ENCODE assay signal across 27 cellular contexts in genomic region chr7:90540406-90540805, GRCh38. TPM values are rescaled to one million over a fixed set of nuclear protein-coding genes. Genes with fewer than 3 reads are reported as not detected.
DNase-seq lines count a peak whose midpoint lies in the region; ATAC-seq and TF ChIP-seq lines count a peak whose summit lies in the region.
"Had no signal": no experiment of that assay in that cellular context is flagged by ENCODE, and none has a peak within 500 bp of the region (broad histone marks: within the 10 kb centered on the region; RNA-seq: fewer than 3 reads in every experiment).

No MANE protein-coding gene starts in this region.

- H3F3A ChIP-seq in PC-3 (ENCODE audit: low read length, unreplicated experiment), result no peaks in the 10 kb centered on the region

- intact Hi-C loops in PC-3 (cut with micrococcal nuclease) (no loop called here), mucosa of descending colon (cut with DNase I, micrococcal nuclease) (no loop called here), Calu3 (cut with micrococcal nuclease; ENCODE audit: unreplicated experiment) (no loop called here)

- DNase-seq in DMS79 treated with DMSO at 0.1 percent for 48 hours (lab: John Stamatoyannopoulos, UW) (peak; percentile 12), HT-29 (ENCODE audit: low spot score) (peak; percentile 43), PC-3 (peak; percentile 19), mucosa of descending colon (peak in 2 of 3 donors; percentile 65 to 77), Calu3 (no peak)
- DNase-seq: Caco-2; CD8-positive, alpha-beta T cell; DMS153; GOT3; NCI-H1105 treated with DMSO at 0.1 percent for 48 hours; NCI-H2029; NCI-H345; NCI-H524 treated with DMSO at 0.1 percent for 48 hours; NCI-H82; NK-92 treated with Interleukin-12 subunit alpha and Interleukin-12 subunit beta, amount 100 ng/mL, for 24 hours; PC-9; T-helper 2 cell had no signal

- ATAC-seq in PC-3 (peak; percentile 27; the same call in 1 of the 2 replicates), mucosa of descending colon (peak; percentile 82), GM19452 (IDR thresholded peaks at IDR 0.05; ENCODE audit: unreplicated experiment) (no peak), HG03135 (IDR thresholded peaks at IDR 0.05; ENCODE audit: unreplicated experiment) (no peak)
- ATAC-seq: CD8-positive, alpha-beta T cell; Right ventricle myocardium inferior had no signal

- no peak overlapping the region for H2AFZ ChIP-seq in PC-3 (ENCODE audit: low read length)
- H2AFZ ChIP-seq: PC-9 had no signal

- no peaks in the 10 kb centered on the region for H4K20me1 ChIP-seq in PC-3 (ENCODE audit: low read length)

- H3K27ac ChIP-seq in PC-3 (ENCODE audit: low read length), result no peak overlapping the region
- H3K27ac ChIP-seq: C4-2B, KMS-11, PC-9, SJSA1 had no signal

- no peaks in the 10 kb centered on the region for H3K9me2 ChIP-seq in PC-3 (replicated peaks; ENCODE audit: low read length)

- H3K79me2 ChIP-seq in PC-3 (ENCODE audit: low read length), result no peaks in the 10 kb centered on the region

- H3K36me3 Mint-ChIP-seq in Calu3 (ENCODE audit: insufficient read depth, unreplicated experiment), result no peaks in the 10 kb centered on the region
- H3K36me3 Mint-ChIP-seq: CD8-positive, alpha-beta T cell; IgD-negative memory B cell had no signal

- H3K9me3 ChIP-seq in PC-3 (ENCODE audit: low read length) (no peaks in the 10 kb centered on the region), mucosa of descending colon (no peaks in the 10 kb centered on the region)
- H3K9me3 ChIP-seq: Caco-2, HAP-1, SJSA1 had no signal

- no peak overlapping the region for H3K9ac ChIP-seq in PC-3 (ENCODE audit: low read length)
- H3K9ac ChIP-seq: KMS-11 had no signal

- H3K27me3 Mint-ChIP-seq in Calu3 (ENCODE audit: unreplicated experiment), result no peaks in the 10 kb centered on the region
- H3K27me3 Mint-ChIP-seq: IgD-negative memory B cell had no signal

- no peak overlapping the region for H3K4me2 ChIP-seq in PC-3 (ENCODE audit: low read length)
- H3K4me2 ChIP-seq: KMS-11, PC-9 had no signal

- no peaks in the 10 kb centered on the region for H3K27me3 ChIP-seq in PC-3 (ENCODE audit: low read length)

- CTCF ChIA-PET in PC-3 (lab: Charles Lee) (no interaction called here), Calu3 (lab: Charles Lee) (no interaction called here)

- no peak overlapping the region for H3K4me3 Mint-ChIP-seq in Calu3 (ENCODE audit: low read depth, unreplicated experiment)
- H3K4me3 Mint-ChIP-seq: B cell; CD8-positive, alpha-beta T cell; IgD-negative memory B cell had no signal

- no peaks in the 10 kb centered on the region for H3K9me3 Mint-ChIP-seq in Calu3 (ENCODE audit: low read depth, unreplicated experiment)
- H3K9me3 Mint-ChIP-seq: CD8-positive, alpha-beta T cell; IgD-negative memory B cell had no signal

- no peak for TF ChIP-seq CTCF in PC-3 (conservative IDR thresholded peaks at IDR 0.05; ENCODE audit: low read depth, low read length)
- no peak for TF ChIP-seq CTCF in mucosa of descending colon (IDR thresholded peaks at IDR 0.05)
- TF ChIP-seq CTCF in Calu3 (IDR thresholded peaks at IDR 0.05; ENCODE audit: unreplicated experiment), result no peak

- BruUV-seq in PC-3 (replicated peaks; lab: Mats Ljungman, UMichigan), result no TSS peak
- no TSS peak for BruUV-seq in Calu3 (replicated peaks; lab: Mats Ljungman, UMichigan)

- no peaks in the 10 kb centered on the region for H3K36me3 ChIP-seq in PC-3 (ENCODE audit: low read depth, low read length)
- H3K36me3 ChIP-seq in mucosa of descending colon (ENCODE audit: low read depth), result no peaks in the 10 kb centered on the region
- H3K36me3 ChIP-seq: HAP-1, SJSA1 had no signal

- H3K4me1 ChIP-seq in PC-3 (ENCODE audit: insufficient read depth, low read length) (no peaks in the 10 kb centered on the region), mucosa of descending colon (ENCODE audit: low read depth) (no peaks in the 10 kb centered on the region)
- H3K4me1 ChIP-seq: Caco-2, HAP-1, SJSA1 had no signal

- H3K4me3 ChIP-seq in PC-3 (ENCODE audit: low read length) (no peak overlapping the region), mucosa of descending colon (no peak overlapping the region)
- H3K4me3 ChIP-seq: HAP-1, PC-9, SJSA1 had no signal

- no peaks in the 10 kb centered on the region for H3K4me1 Mint-ChIP-seq in Calu3 (ENCODE audit: low read depth, unreplicated experiment)

- H3K27ac Mint-ChIP-seq in Calu3 (ENCODE audit: unreplicated experiment), result no peak overlapping the region
- H3K27ac Mint-ChIP-seq: B cell; CD8-positive, alpha-beta T cell; IgD-negative memory B cell had no signal

- POLR2A ChIA-PET in PC-3 (lab: Charles Lee; ENCODE audit: unreplicated experiment), result no interaction called here

RNA-seq across cellular contexts. Expression of gene CDK14, which starts 55.7 kb away (rescaled TPM):
- total RNA-seq in HT-29 (2014; rRNA removed; shearing (Covaris generic)), result 0.18 and 0.61 TPM in 2 replicates
- total RNA-seq in PC-3 (2014; rRNA removed) (6.6 and 8.2 TPM in 2 replicates), mucosa of descending colon (10 to 100 TPM in 1 of 3 donors, 1 to 10 TPM in 2; 5.4 to 24.4 (median 5.6) TPM), Calu3 (2022) (29.4 and 31.4 TPM in 2 replicates)
- total RNA-seq: G401 had no signal

Comparison
In these comparisons a context has a peak if more than half of its experiments do, and no peak if none do; other contexts are left out.
1. ATAC-seq: peak in PC-3 (single experiment) and mucosa of descending colon (single experiment); none in GM19452 (single experiment) and HG03135 (single experiment).